Comparison of ENCODE assay signal across 1 cellular context in genomic region chr18:9135081-9135911, GRCh38.
TF ChIP-seq lines count a peak whose summit lies in the region.

No MANE protein-coding gene starts in this region.

TF ChIP-seq in GM23338, 12 proteins besides CTCF, POLR2A, EP300 and RAD21 (continued from another document):
- no peak for TF ChIP-seq REST (IDR thresholded peaks at IDR 0.05; ENCODE audit: unreplicated experiment)
- TF ChIP-seq CREB1 (CRISPR knock-in tag; IDR thresholded peaks at IDR 0.05; ENCODE audit: low read depth), result no peak
